Comparison of ENCODE assay signal across 1 cellular context in the genomic region with DNA sequence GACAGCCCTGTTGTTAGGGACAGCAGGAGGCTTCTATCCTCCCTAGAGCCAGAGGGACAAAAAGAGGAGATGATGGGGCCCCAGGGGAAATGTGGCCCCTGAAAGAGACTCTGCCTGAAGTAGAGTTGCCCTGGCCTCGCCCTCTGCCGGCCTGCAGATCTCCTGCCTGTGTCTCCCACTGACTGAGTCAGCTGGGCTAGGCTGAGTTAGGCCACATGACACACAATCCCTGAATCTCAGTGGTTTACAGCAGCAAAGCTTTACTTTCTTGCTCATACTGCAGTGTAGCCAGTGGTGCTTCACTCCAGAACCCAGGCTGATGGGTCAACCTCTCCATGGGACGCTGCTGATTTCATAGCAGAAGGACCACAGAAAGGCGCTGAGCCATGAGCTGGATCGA.
TF ChIP-seq lines count a peak whose summit lies in the region.

No MANE protein-coding gene starts in this region.

TF ChIP-seq in H1, 55 proteins besides CTCF, POLR2A, EP300 and RAD21 (continued from another document):
- TF ChIP-seq NANOG (IDR thresholded peaks at IDR 0.05; ENCODE audit: insufficient read depth, low read depth, low read length, poor library complexity, severe bottlenecking), result no peak
- TF ChIP-seq SP4 (IDR thresholded peaks at IDR 0.05; ENCODE audit: low read length), result no peak
- no peak for TF ChIP-seq PHF8 (conservative IDR thresholded peaks at IDR 0.05; ENCODE audit: low read depth, low read length)
- TF ChIP-seq, protein P1, sequence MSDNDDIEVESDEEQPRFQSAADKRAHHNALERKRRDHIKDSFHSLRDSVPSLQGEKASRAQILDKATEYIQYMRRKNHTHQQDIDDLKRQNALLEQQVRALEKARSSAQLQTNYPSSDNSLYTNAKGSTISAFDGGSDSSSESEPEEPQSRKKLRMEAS (IDR thresholded peaks at IDR 0.05), result no peak
- no peak for TF ChIP-seq GTF2F1 (IDR thresholded peaks at IDR 0.05; ENCODE audit: borderline replicate concordance, low read depth, low read length)
- TF ChIP-seq CHD2 (IDR thresholded peaks at IDR 0.05; ENCODE audit: low read length), result no peak
- no peak for TF ChIP-seq KDM4A (IDR thresholded peaks at IDR 0.05; ENCODE audit: low read depth, low read length, severe bottlenecking)
- TF ChIP-seq RXRA (IDR thresholded peaks at IDR 0.05; ENCODE audit: insufficient read depth, low read depth, low read length), result no peak
- TF ChIP-seq BCL11A (IDR thresholded peaks at IDR 0.05; ENCODE audit: low read depth in 2 of 2, low read length in 2 of 2), result no peak
- TF ChIP-seq, protein P2, sequence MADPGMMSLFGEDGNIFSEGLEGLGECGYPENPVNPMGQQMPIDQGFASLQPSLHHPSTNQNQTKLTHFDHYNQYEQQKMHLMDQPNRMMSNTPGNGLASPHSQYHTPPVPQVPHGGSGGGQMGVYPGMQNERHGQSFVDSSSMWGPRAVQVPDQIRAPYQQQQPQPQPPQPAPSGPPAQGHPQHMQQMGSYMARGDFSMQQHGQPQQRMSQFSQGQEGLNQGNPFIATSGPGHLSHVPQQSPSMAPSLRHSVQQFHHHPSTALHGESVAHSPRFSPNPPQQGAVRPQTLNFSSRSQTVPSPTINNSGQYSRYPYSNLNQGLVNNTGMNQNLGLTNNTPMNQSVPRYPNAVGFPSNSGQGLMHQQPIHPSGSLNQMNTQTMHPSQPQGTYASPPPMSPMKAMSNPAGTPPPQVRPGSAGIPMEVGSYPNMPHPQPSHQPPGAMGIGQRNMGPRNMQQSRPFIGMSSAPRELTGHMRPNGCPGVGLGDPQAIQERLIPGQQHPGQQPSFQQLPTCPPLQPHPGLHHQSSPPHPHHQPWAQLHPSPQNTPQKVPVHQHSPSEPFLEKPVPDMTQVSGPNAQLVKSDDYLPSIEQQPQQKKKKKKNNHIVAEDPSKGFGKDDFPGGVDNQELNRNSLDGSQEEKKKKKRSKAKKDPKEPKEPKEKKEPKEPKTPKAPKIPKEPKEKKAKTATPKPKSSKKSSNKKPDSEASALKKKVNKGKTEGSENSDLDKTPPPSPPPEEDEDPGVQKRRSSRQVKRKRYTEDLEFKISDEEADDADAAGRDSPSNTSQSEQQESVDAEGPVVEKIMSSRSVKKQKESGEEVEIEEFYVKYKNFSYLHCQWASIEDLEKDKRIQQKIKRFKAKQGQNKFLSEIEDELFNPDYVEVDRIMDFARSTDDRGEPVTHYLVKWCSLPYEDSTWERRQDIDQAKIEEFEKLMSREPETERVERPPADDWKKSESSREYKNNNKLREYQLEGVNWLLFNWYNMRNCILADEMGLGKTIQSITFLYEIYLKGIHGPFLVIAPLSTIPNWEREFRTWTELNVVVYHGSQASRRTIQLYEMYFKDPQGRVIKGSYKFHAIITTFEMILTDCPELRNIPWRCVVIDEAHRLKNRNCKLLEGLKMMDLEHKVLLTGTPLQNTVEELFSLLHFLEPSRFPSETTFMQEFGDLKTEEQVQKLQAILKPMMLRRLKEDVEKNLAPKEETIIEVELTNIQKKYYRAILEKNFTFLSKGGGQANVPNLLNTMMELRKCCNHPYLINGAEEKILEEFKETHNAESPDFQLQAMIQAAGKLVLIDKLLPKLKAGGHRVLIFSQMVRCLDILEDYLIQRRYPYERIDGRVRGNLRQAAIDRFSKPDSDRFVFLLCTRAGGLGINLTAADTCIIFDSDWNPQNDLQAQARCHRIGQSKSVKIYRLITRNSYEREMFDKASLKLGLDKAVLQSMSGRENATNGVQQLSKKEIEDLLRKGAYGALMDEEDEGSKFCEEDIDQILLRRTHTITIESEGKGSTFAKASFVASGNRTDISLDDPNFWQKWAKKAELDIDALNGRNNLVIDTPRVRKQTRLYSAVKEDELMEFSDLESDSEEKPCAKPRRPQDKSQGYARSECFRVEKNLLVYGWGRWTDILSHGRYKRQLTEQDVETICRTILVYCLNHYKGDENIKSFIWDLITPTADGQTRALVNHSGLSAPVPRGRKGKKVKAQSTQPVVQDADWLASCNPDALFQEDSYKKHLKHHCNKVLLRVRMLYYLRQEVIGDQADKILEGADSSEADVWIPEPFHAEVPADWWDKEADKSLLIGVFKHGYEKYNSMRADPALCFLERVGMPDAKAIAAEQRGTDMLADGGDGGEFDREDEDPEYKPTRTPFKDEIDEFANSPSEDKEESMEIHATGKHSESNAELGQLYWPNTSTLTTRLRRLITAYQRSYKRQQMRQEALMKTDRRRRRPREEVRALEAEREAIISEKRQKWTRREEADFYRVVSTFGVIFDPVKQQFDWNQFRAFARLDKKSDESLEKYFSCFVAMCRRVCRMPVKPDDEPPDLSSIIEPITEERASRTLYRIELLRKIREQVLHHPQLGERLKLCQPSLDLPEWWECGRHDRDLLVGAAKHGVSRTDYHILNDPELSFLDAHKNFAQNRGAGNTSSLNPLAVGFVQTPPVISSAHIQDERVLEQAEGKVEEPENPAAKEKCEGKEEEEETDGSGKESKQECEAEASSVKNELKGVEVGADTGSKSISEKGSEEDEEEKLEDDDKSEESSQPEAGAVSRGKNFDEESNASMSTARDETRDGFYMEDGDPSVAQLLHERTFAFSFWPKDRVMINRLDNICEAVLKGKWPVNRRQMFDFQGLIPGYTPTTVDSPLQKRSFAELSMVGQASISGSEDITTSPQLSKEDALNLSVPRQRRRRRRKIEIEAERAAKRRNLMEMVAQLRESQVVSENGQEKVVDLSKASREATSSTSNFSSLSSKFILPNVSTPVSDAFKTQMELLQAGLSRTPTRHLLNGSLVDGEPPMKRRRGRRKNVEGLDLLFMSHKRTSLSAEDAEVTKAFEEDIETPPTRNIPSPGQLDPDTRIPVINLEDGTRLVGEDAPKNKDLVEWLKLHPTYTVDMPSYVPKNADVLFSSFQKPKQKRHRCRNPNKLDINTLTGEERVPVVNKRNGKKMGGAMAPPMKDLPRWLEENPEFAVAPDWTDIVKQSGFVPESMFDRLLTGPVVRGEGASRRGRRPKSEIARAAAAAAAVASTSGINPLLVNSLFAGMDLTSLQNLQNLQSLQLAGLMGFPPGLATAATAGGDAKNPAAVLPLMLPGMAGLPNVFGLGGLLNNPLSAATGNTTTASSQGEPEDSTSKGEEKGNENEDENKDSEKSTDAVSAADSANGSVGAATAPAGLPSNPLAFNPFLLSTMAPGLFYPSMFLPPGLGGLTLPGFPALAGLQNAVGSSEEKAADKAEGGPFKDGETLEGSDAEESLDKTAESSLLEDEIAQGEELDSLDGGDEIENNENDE (IDR thresholded peaks at IDR 0.05; ENCODE audit: insufficient replicate concordance, low read length), result no peak
- no peak for TF ChIP-seq TEAD4 (IDR thresholded peaks at IDR 0.05; ENCODE audit: low read depth, low read length)
- TF ChIP-seq, protein P3, sequence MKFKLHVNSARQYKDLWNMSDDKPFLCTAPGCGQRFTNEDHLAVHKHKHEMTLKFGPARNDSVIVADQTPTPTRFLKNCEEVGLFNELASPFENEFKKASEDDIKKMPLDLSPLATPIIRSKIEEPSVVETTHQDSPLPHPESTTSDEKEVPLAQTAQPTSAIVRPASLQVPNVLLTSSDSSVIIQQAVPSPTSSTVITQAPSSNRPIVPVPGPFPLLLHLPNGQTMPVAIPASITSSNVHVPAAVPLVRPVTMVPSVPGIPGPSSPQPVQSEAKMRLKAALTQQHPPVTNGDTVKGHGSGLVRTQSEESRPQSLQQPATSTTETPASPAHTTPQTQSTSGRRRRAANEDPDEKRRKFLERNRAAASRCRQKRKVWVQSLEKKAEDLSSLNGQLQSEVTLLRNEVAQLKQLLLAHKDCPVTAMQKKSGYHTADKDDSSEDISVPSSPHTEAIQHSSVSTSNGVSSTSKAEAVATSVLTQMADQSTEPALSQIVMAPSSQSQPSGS (IDR thresholded peaks at IDR 0.05; ENCODE audit: low read length), result no peak
- no peak for TF ChIP-seq ZNF274 (IDR thresholded peaks at IDR 0.05; ENCODE audit: borderline replicate concordance, extremely low read depth, low read length)
- no peak for TF ChIP-seq SUZ12 (IDR thresholded peaks at IDR 0.05; ENCODE audit: low read length)
- no peak for TF ChIP-seq SIN3A (conservative IDR thresholded peaks at IDR 0.05 in 1 of 2, IDR thresholded peaks at IDR 0.05 in 1 of 2; ENCODE audit: low read depth in 1 of 2, low read length in 2 of 2)
- no peak for TF ChIP-seq POLR2AphosphoS5 (IDR thresholded peaks at IDR 0.05; ENCODE audit: low read depth, low read length)
